ENCODE assay signal across 16 cellular contexts in genomic region chr9:125888220-125888619, GRCh38.
DNase-seq lines count a peak whose midpoint lies in the region; ATAC-seq and TF ChIP-seq lines count a peak whose summit lies in the region.
"Had no signal": no experiment of that assay in that cellular context is flagged by ENCODE, and none has a peak within 500 bp of the region (broad histone marks: within the 10 kb centered on the region; RNA-seq: fewer than 3 reads in every experiment).

No MANE protein-coding gene starts in this region.

- H3K27me3 Mint-ChIP-seq in WTC11 (ENCODE audit: low read depth), result no peaks in the 10 kb centered on the region; the same call in 1 of the 2 replicates

- H3K36me3 ChIP-seq in mesenchymal stem cell (ENCODE audit: control insufficient read depth in 1 of 2, insufficient read depth in 2 of 2, low read depth in 1 of 2, low read length in 2 of 2), result no peaks in the 10 kb centered on the region
- H3K36me3 ChIP-seq: ascending aorta, heart right ventricle, spleen had no signal

- 60% methylated on average over 2 of the region's 7 CpGs for WGBS in mesenchymal stem cell

- H4K91ac ChIP-seq in mesenchymal stem cell (ENCODE audit: low read length), result no peak overlapping the region

- no peak overlapping the region for H2AFZ ChIP-seq in mesenchymal stem cell (ENCODE audit: low read depth, low read length)

- peak; percentile 9 for DNase-seq in AG20443 (ENCODE audit: low spot score)
- peak; percentile 37 for DNase-seq in EH (ENCODE audit: low read depth)
- DNase-seq in WTC11 (ENCODE audit: low spot score), result no peak
- no peak for DNase-seq in mesenchymal stem cell
- DNase-seq in stimulated activated CD4-positive, alpha-beta T cell treated with anti-CD3 and anti-CD28 coated beads, Interleukin-12 subunit alpha, Interleukin-12 subunit beta, amount 100 ng/mL, for 4 hours, result no peak
- no peak for DNase-seq in GM13977 (ENCODE audit: low spot score)
- DNase-seq in activated T-cell treated with anti-CD3 and anti-CD28 coated beads, Interleukin-2, amount 50 U/mL, for 1 hour, result no peak
- no peak for DNase-seq in DMS153 treated with DMSO at 0.1 percent for 48 hours (lab: John Stamatoyannopoulos, UW; ENCODE audit: unreplicated experiment)
- DNase-seq: activated CD4-positive, alpha-beta T cell treated with anti-CD3 and anti-CD28 coated beads for 48 hours; activated T-cell treated with anti-CD3 and anti-CD28 coated beads, Interleukin-2, amount 50 U/mL, for 72 hours; heart right ventricle; NCI-H2081 treated with DMSO at 0.1 percent for 48 hours; spleen; testis had no signal

- no peak overlapping the region for H3K14ac ChIP-seq in mesenchymal stem cell (ENCODE audit: low read length in 2 of 2)

- ATAC-seq in WTC11, result no peak
- ATAC-seq: K562 had no signal

- peak overlapping the region; percentile 85 for H3K9ac ChIP-seq in mesenchymal stem cell (ENCODE audit: low read length)

- no peaks in the 10 kb centered on the region for H3K36me3 Mint-ChIP-seq in WTC11

- POLR2A ChIA-PET in WTC11 (lab: Charles Lee), result no interaction called here

- CTCF ChIA-PET in WTC11 (lab: Charles Lee), result no interaction called here

- H3K23ac ChIP-seq in mesenchymal stem cell (ENCODE audit: low read length in 2 of 2), result no peak overlapping the region

- no peak overlapping the region for H3K4me2 ChIP-seq in mesenchymal stem cell (ENCODE audit: low read length, poor library complexity, severe bottlenecking)

- no peak overlapping the region for H3K4me3 ChIP-seq in mesenchymal stem cell (ENCODE audit: insufficient read depth in 1 of 2, low read depth in 1 of 2, low read length in 2 of 2)
- H3K4me3 ChIP-seq: K562 had no signal

- H3K9me3 Mint-ChIP-seq in WTC11, result no peaks in the 10 kb centered on the region
- H3K9me3 Mint-ChIP-seq: activated T-cell treated with anti-CD3 and anti-CD28 coated beads, Interleukin-2, amount 50 U/mL, for 72 hours had no signal

- no peak overlapping the region for H2BK12ac ChIP-seq in mesenchymal stem cell (ENCODE audit: low read length in 2 of 2)

- peak overlapping the region; percentile 8; the same call in 1 of the 2 replicates for H3K4me3 Mint-ChIP-seq in WTC11

- TF ChIP-seq CTCF in WTC11 (IDR thresholded peaks at IDR 0.05) (no peak), GM13977 (IDR thresholded peaks at IDR 0.05; ENCODE audit: extremely low read depth, insufficient read depth, missing control alignments) (no peak)

- peaks cover 3% of the 10 kb centered on the region for H3K4me1 ChIP-seq in mesenchymal stem cell (ENCODE audit: control insufficient read depth, insufficient read depth, low read depth, low read length)
- H3K4me1 ChIP-seq: ascending aorta had no signal

- H2AK5ac ChIP-seq in mesenchymal stem cell (ENCODE audit: low read length, severe bottlenecking), result no peak overlapping the region

- H2BK5ac ChIP-seq in mesenchymal stem cell (ENCODE audit: low read depth, low read length, poor library complexity, severe bottlenecking), result no peak overlapping the region

- H3K27ac ChIP-seq in mesenchymal stem cell (ENCODE audit: low read length, poor library complexity, severe bottlenecking), result no peak overlapping the region
- H3K27ac ChIP-seq: ascending aorta, spleen had no signal

- peaks cover 8% of the 10 kb centered on the region for H3K79me1 ChIP-seq in mesenchymal stem cell (replicated peaks; ENCODE audit: low read length, poor library complexity, severe bottlenecking)

- H3K18ac ChIP-seq in mesenchymal stem cell (ENCODE audit: low read depth in 1 of 2, low read length in 2 of 2), result no peak overlapping the region

- H3K4me1 Mint-ChIP-seq in WTC11, result peaks cover 89% of the 10 kb centered on the region

- no peaks in the 10 kb centered on the region for H3K9me3 ChIP-seq in mesenchymal stem cell (ENCODE audit: control insufficient read depth, low read length)
- H3K9me3 ChIP-seq: ascending aorta, heart right ventricle, spleen, testis had no signal

- H3K27me3 ChIP-seq in mesenchymal stem cell (ENCODE audit: control insufficient read depth in 1 of 2, insufficient read depth in 1 of 2, low read length in 2 of 2), result no peaks in the 10 kb centered on the region
- H3K27me3 ChIP-seq: ascending aorta, testis had no signal

- H3K27ac Mint-ChIP-seq in WTC11, result no peak overlapping the region

- in situ Hi-C loops in GM13977 (cut with MboI; ENCODE audit: low pct_unique_long_range_greater_than_20kb, low sequenced_read_pairs, unreplicated experiment), result no loop called here

- H3K4ac ChIP-seq in mesenchymal stem cell (ENCODE audit: low read depth in 1 of 2, low read length in 2 of 2), result no peak overlapping the region

- H4K8ac ChIP-seq in mesenchymal stem cell (ENCODE audit: low read length), result no peak overlapping the region

- no peak overlapping the region for H2BK15ac ChIP-seq in mesenchymal stem cell (ENCODE audit: low read depth, poor library complexity, severe bottlenecking)

- H2BK120ac ChIP-seq in mesenchymal stem cell (ENCODE audit: low read depth, low read length), result no peak overlapping the region

TF ChIP-seq in WTC11, 78 proteins besides CTCF, POLR2A, EP300 and RAD21:
- no peak for TF ChIP-seq ETV6 (CRISPR knock-in tag; IDR thresholded peaks at IDR 0.05)
- TF ChIP-seq SP1 (CRISPR knock-in tag; conservative IDR thresholded peaks at IDR 0.05), result no peak

Comparison
In these comparisons a context has a peak if more than half of its experiments do, and no peak if none do; other contexts are left out.
1. DNase-seq: peak in AG20443 (single experiment) and EH (single experiment); none in WTC11 (single experiment), mesenchymal stem cell (single experiment), stimulated activated CD4-positive, alpha-beta T cell treated with anti-CD3 and anti-CD28 coated beads, Interleukin-12 subunit alpha, Interleukin-12 subunit beta, amount 100 ng/mL, for 4 hours (single experiment), GM13977 (single experiment), activated T-cell treated with anti-CD3 and anti-CD28 coated beads, Interleukin-2, amount 50 U/mL, for 1 hour (single experiment) and DMS153 treated with DMSO at 0.1 percent for 48 hours (single experiment).